In genomic region chr19:6424190-6424938, GRCh38 we compare ENCODE assay signal across 1 cellular context.
TF ChIP-seq lines count a peak whose summit lies in the region.

A gene with protein sequence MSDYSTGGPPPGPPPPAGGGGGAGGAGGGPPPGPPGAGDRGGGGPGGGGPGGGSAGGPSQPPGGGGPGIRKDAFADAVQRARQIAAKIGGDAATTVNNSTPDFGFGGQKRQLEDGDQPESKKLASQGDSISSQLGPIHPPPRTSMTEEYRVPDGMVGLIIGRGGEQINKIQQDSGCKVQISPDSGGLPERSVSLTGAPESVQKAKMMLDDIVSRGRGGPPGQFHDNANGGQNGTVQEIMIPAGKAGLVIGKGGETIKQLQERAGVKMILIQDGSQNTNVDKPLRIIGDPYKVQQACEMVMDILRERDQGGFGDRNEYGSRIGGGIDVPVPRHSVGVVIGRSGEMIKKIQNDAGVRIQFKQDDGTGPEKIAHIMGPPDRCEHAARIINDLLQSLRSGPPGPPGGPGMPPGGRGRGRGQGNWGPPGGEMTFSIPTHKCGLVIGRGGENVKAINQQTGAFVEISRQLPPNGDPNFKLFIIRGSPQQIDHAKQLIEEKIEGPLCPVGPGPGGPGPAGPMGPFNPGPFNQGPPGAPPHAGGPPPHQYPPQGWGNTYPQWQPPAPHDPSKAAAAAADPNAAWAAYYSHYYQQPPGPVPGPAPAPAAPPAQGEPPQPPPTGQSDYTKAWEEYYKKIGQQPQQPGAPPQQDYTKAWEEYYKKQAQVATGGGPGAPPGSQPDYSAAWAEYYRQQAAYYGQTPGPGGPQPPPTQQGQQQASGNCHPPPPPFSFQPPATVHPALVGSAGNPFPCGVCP (minus strand): TSS chr19:6424811. CDS start chr19:6424701, 110 bp downstream.

TF ChIP-seq in GM12878, 131 proteins besides CTCF, POLR2A, EP300 and RAD21 (continued from another document):
- 0 out of 2 replicates have a peak, but pooled peaks have one; percentile 23 for TF ChIP-seq ZNF687 (IDR thresholded peaks at IDR 0.05)
- no peak for TF ChIP-seq KDM1A (IDR thresholded peaks at IDR 0.05; ENCODE audit: borderline replicate concordance)
- 0 out of 2 replicates have a peak, but pooled peaks have one; percentile 26 for TF ChIP-seq SMAD5 (IDR thresholded peaks at IDR 0.05; ENCODE audit: low read depth)
- TF ChIP-seq ETV6 (conservative IDR thresholded peaks at IDR 0.05 in 1 of 2, IDR thresholded peaks at IDR 0.05 in 1 of 2; ENCODE audit: borderline replicate concordance in 1 of 2, low read depth in 1 of 2), result no peak
